Comparison of ENCODE assay signal across 13 cellular contexts in genomic region chr18:68960355-68960754, GRCh38.
DNase-seq lines count a peak whose midpoint lies in the region; ATAC-seq lines count a peak whose summit lies in the region.
"Had no signal": no experiment of that assay in that cellular context is flagged by ENCODE, and none has a peak within 500 bp of the region (broad histone marks: within the 10 kb centered on the region; RNA-seq: fewer than 3 reads in every experiment).

No MANE protein-coding gene starts in this region.

- H3K4me3 ChIP-seq in skeletal muscle cell (ENCODE audit: low read depth, low read length) = no peak overlapping the region

- peak; percentile 28 for DNase-seq in left cardiac atrium
- no peak for DNase-seq in cardiac septum (ENCODE audit: low spot score)
- DNase-seq in amniotic epithelial cell (ENCODE audit: low read depth) = peak; percentile 6
- DNase-seq in skeletal muscle cell (ENCODE audit: low read depth) = peak; percentile 6
- no peak for DNase-seq in sciatic nerve (ENCODE audit: low spot score)
- no peak for DNase-seq in activated CD4-positive, alpha-beta T cell treated with anti-CD3 and anti-CD28 coated beads for 48 hours
- DNase-seq: Caco-2, IMR-90, Kasumi-1, NCI-H2029, NCI-H524 treated with DMSO at 0.1 percent for 48 hours had no signal

- intact Hi-C loops in left cardiac atrium (cut with DNase I) (no loop called here), cardiac septum (cut with DNase I) (no loop called here), sciatic nerve (cut with DNase I) (no loop called here)

- ATAC-seq in left cardiac atrium (peak; percentile 53 to 55), esophagus mucosa (peak; percentile 94), GM19035 (IDR thresholded peaks at IDR 0.05; ENCODE audit: unreplicated experiment) (no peak), sciatic nerve (no peak)

Comparison
In these comparisons a context has a peak if more than half of its experiments do, and no peak if none do; other contexts are left out.
1. DNase-seq: peak in left cardiac atrium (single experiment), amniotic epithelial cell (single experiment) and skeletal muscle cell (single experiment); none in cardiac septum (single experiment), sciatic nerve (single experiment) and activated CD4-positive, alpha-beta T cell treated with anti-CD3 and anti-CD28 coated beads for 48 hours (single experiment).
2. ATAC-seq: peak in left cardiac atrium (2 of 2) and esophagus mucosa (single experiment); none in GM19035 (single experiment) and sciatic nerve (single experiment).